Comparison of ENCODE assay signal across 29 cellular contexts in genomic region chr5:73838901-73839300, GRCh38.
"Had no signal": no experiment of that assay in that cellular context is flagged by ENCODE, and none has a peak within 500 bp of the region (broad histone marks: within the 10 kb centered on the region; RNA-seq: fewer than 3 reads in every experiment).

No MANE protein-coding gene starts in this region.

- DNase-seq: activated CD4-positive, alpha-beta memory T cell treated with anti-CD3 and anti-CD28 coated beads, Interleukin-2, amount 10 ng/mL, durations not matched to agents 7 days and 5 days; activated CD4-positive, alpha-beta T cell treated with anti-CD3 and anti-CD28 coated beads for 1 hour; activated CD4-positive, alpha-beta T cell treated with anti-CD3 and anti-CD28 coated beads for 4 hours; activated CD4-positive, alpha-beta T cell treated with anti-CD3 and anti-CD28 coated beads, Interleukin-2, amount 10 ng/mL, durations not matched to agents 7 days and 5 days; activated CD4-positive, alpha-beta T cell treated with anti-CD3 and anti-CD28 coated beads, Interleukin-2, amount 50 U/mL, for 4 hours; activated CD8-positive, alpha-beta memory T cell treated with anti-CD3 and anti-CD28 coated beads, Interleukin-2, amount 50 U/mL, for 48 hours; activated gamma-delta T cell; activated naive CD4-positive, alpha-beta T cell; activated naive CD4-positive, alpha-beta T cell treated with anti-CD3 and anti-CD28 coated beads, Interleukin-2, amount 10 ng/mL, durations not matched to agents 7 days and 5 days; activated naive CD8-positive, alpha-beta T cell treated with anti-CD3 and anti-CD28 coated beads, Interleukin-2, amount 10 ng/mL, durations not matched to agents 7 days and 5 days; activated T-cell treated with anti-CD3 and anti-CD28 coated beads for 4 hours; activated T-cell treated with anti-CD3 and anti-CD28 coated beads, Interleukin-2, amount 50 U/mL, for 24 hours; activated T-cell treated with anti-CD3 and anti-CD28 coated beads, Interleukin-2, amount 50 U/mL, for 72 hours; brain microvascular endothelial cell; caudate nucleus; cortex of kidney; dermis blood vessel endothelial cell; effector CD4-positive, alpha-beta T cell; effector memory CD8-positive, alpha-beta T cell; foreskin keratinocyte; gastrocnemius medialis; glutamatergic neuron; heart left ventricle; T-helper 2 cell had no signal

- H3K4me1 ChIP-seq: gastrocnemius medialis, heart left ventricle had no signal

- H3K27me3 ChIP-seq: brain microvascular endothelial cell, foreskin keratinocyte, gastrocnemius medialis had no signal

- FAIRE-seq: astrocyte, colon had no signal

- H3K4me3 ChIP-seq: gastrocnemius medialis, heart left ventricle had no signal

- H3K27ac ChIP-seq: brain microvascular endothelial cell, epithelial cell of prostate, foreskin keratinocyte, gastrocnemius medialis, heart left ventricle had no signal

- H3K9me3 ChIP-seq: gastrocnemius medialis had no signal

- H3K36me3 ChIP-seq: brain microvascular endothelial cell, gastrocnemius medialis had no signal

- ATAC-seq: activated naive CD4-positive, alpha-beta T cell treated with anti-CD3 and anti-CD28 coated beads, Interleukin-2, amount 50 U/mL, for 72 hours; activated T-cell treated with anti-CD3 and anti-CD28 coated beads, Interleukin-2, amount 50 U/mL, for 72 hours; effector memory CD8-positive, alpha-beta T cell; foreskin keratinocyte; gastrocnemius medialis; heart left ventricle; WTC11 had no signal
